Comparison of ENCODE assay signal across 8 cellular contexts in genomic region chr9:36023260-36024048, GRCh38. TPM values are rescaled to one million over a fixed set of nuclear protein-coding genes. Genes with fewer than 3 reads are reported as not detected.
DNase-seq lines count a peak whose midpoint lies in the region; ATAC-seq and TF ChIP-seq lines count a peak whose summit lies in the region.

No MANE protein-coding gene starts in this region.

- H3K4me3 Mint-ChIP-seq in activated CD4-positive, alpha-beta T cell treated with anti-CD3 and anti-CD28 coated beads, Interleukin-2, amount 10 ng/mL, durations not matched to agents 7 days and 5 days, result no peak overlapping the region

- TF ChIP-seq POLR2A in lower leg skin (IDR thresholded peaks at IDR 0.05), result no peak

- DNase-seq in Ammon's horn (ENCODE audit: low spot score) (peak; percentile 75), H4 (ENCODE audit: low spot score) (peak; percentile 72), NCI-H345 treated with DMSO at 0.1 percent for 48 hours (lab: John Stamatoyannopoulos, UW; ENCODE audit: unreplicated experiment) (peak; percentile 43), dermis blood vessel endothelial cell (peak; percentile 88), lower leg skin (ENCODE audit: low spot score in 2 of 2) (peak; percentile 59 to 88)
- peak; percentile 77 for DNase-seq in activated CD4-positive, alpha-beta T cell treated with anti-CD3 and anti-CD28 coated beads, Interleukin-2, amount 10 ng/mL, durations not matched to agents 7 days and 5 days
- DNase-seq in stimulated activated CD8-positive, alpha-beta memory T cell treated with anti-CD3 and anti-CD28 coated beads, Interleukin-15, amount 100 ng/mL, for 24 hours (ENCODE audit: low read depth), result peak; percentile 15

- WGBS in lower leg skin, 2 donors, result 41 to 53% methylated on average over 13 of the region's 13 CpGs

- peaks cover 1% of the 10 kb centered on the region for H3K27me3 Mint-ChIP-seq in activated CD4-positive, alpha-beta T cell treated with anti-CD3 and anti-CD28 coated beads, Interleukin-2, amount 10 ng/mL, durations not matched to agents 7 days and 5 days

- H3K9me3 Mint-ChIP-seq in activated CD4-positive, alpha-beta T cell treated with anti-CD3 and anti-CD28 coated beads, Interleukin-2, amount 10 ng/mL, durations not matched to agents 7 days and 5 days, result no peaks in the 10 kb centered on the region

- TF ChIP-seq CTCF in lower leg skin (IDR thresholded peaks at IDR 0.05), result no peak

- no peak overlapping the region for H3K4me3 ChIP-seq in lower leg skin (ENCODE audit: low read depth, poor library complexity, severe bottlenecking)

- no peak for ATAC-seq in HG03045 (IDR thresholded peaks at IDR 0.05; ENCODE audit: unreplicated experiment)

- POLR2A ChIA-PET in activated CD4-positive, alpha-beta T cell treated with anti-CD3 and anti-CD28 coated beads, Interleukin-2, amount 10 ng/mL, durations not matched to agents 7 days and 5 days (lab: Charles Lee), result no interaction called here

- H3K27ac Mint-ChIP-seq in activated CD4-positive, alpha-beta T cell treated with anti-CD3 and anti-CD28 coated beads, Interleukin-2, amount 10 ng/mL, durations not matched to agents 7 days and 5 days, result no peak overlapping the region

- CTCF ChIA-PET in activated CD4-positive, alpha-beta T cell treated with anti-CD3 and anti-CD28 coated beads, Interleukin-2, amount 10 ng/mL, durations not matched to agents 7 days and 5 days (lab: Charles Lee), result interaction anchor here (0.7 to 2.8 kb wide), 14 partner anchors 9 to 166 kb away, joined by 3 to 12 read pairs (median 4); partner anchors contain the start of gene RECK

- intact Hi-C loops in lower leg skin (cut with DNase I; ENCODE audit: low total_unique reads), result loop anchor here (5.0 kb wide), 1 partner anchor 71 kb away; no protein-coding TSS in a partner anchor

- no peaks in the 10 kb centered on the region for H3K4me1 Mint-ChIP-seq in activated CD4-positive, alpha-beta T cell treated with anti-CD3 and anti-CD28 coated beads, Interleukin-2, amount 10 ng/mL, durations not matched to agents 7 days and 5 days

- no peaks in the 10 kb centered on the region for H3K36me3 Mint-ChIP-seq in activated CD4-positive, alpha-beta T cell treated with anti-CD3 and anti-CD28 coated beads, Interleukin-2, amount 10 ng/mL, durations not matched to agents 7 days and 5 days (ENCODE audit: low read depth)

RNA-seq across cellular contexts. Expression of gene RECK, which starts 13.3 kb away (rescaled TPM):
- total RNA-seq in H4 (2014; rRNA removed; shearing (Covaris generic)), result 14.3 and 16.7 TPM in 2 replicates
- total RNA-seq in activated CD4-positive, alpha-beta T cell treated with anti-CD3 and anti-CD28 coated beads, Interleukin-2, amount 10 ng/mL, durations not matched to agents 7 days and 5 days, result 1 to 10 TPM; 7.0 to 8.2 TPM
- total RNA-seq in dermis blood vessel endothelial cell (22.0 and 37.5 TPM in 2 replicates), lower leg skin (1 to 10 TPM; 2.1 to 9.7 (median 3.7) TPM)

Comparison
In these comparisons a context has a peak if more than half of its experiments do, and no peak if none do; other contexts are left out.
1. DNase-seq: peak in every context shown above with its lines; median percentile 88 in dermis blood vessel endothelial cell; 77 in activated CD4-positive, alpha-beta T cell treated with anti-CD3 and anti-CD28 coated beads, Interleukin-2, amount 10 ng/mL, durations not matched to agents 7 days and 5 days; 75 in Ammon's horn; 74 in lower leg skin; 72 in H4; 43 in NCI-H345 treated with DMSO at 0.1 percent for 48 hours; 15 in stimulated activated CD8-positive, alpha-beta memory T cell treated with anti-CD3 and anti-CD28 coated beads, Interleukin-15, amount 100 ng/mL, for 24 hours.